ENCODE assay signal across 1 cellular context in genomic region chr10:86343761-86344160, GRCh38.
TF ChIP-seq lines count a peak whose summit lies in the region.

No MANE protein-coding gene starts in this region.

TF ChIP-seq in IMR-90, 13 proteins besides CTCF, POLR2A, EP300 and RAD21 (continued from another document):
- TF ChIP-seq BHLHE40 (IDR thresholded peaks at IDR 0.05; ENCODE audit: low read depth, low read length) (no peak), NFE2L2 (IDR thresholded peaks at IDR 0.05; ENCODE audit: low read depth, low read length) (no peak), CEBPB (IDR thresholded peaks at IDR 0.05; ENCODE audit: low read depth, low read length) (no peak), RCOR1 (IDR thresholded peaks at IDR 0.05; ENCODE audit: insufficient replicate concordance, low read length) (no peak), FOS (IDR thresholded peaks at IDR 0.05; ENCODE audit: low read depth, low read length) (no peak), MXI1 (IDR thresholded peaks at IDR 0.05; ENCODE audit: borderline replicate concordance, low read depth, low read length) (no peak), SMC3 (IDR thresholded peaks at IDR 0.05; ENCODE audit: low read depth, low read length) (no peak)
